In the genomic region with DNA sequence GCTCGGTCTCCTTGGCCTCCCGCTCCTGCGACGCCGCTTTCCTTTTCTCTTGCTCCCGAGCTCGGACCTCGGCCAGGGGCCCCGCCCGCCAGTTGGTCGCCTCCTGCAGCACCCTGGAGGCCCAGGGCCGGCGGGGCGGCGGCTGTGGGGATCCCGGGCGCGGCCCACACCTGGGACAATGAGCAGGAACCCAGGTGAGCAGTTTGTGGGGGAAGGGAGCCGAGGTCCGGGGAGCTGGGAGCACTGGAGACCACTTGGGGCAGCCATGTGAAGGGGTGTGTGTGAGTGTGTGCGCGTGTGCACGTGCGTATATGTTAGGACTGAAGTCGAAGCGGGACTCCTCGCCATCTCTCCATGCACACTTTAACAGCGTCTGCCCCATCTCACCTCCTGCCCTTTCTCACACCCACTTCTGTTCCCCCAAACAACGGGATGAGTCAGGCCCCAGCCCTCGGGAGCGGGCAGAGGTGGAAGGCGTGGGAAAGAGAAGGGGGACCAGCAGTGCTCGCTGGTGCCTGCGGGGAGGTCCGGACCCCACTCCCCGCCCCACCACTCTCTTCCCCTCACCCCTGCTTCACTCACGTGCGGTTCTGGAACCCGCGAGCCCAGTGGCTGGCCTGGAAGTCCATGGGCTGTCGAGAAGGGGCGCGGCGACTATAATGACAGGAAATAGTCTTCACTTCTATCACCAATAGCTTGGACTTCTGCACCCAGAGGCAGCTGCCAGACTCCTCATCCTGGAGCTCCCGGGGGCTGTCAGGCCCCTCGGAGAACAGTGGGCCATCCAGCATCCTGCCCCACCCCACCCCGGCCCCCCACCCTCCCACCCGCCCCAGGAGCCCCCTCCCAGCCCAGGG, we compare ENCODE assay signal across 6 cellular contexts. TPM values are rescaled to one million over a fixed set of nuclear protein-coding genes. Genes with fewer than 3 reads are reported as not detected.
DNase-seq lines count a peak whose midpoint lies in the region; ATAC-seq and TF ChIP-seq lines count a peak whose summit lies in the region.

No MANE protein-coding gene starts in this region.

- peak; percentile 49 for DNase-seq in stimulated activated CD4-positive, alpha-beta T cell treated with anti-CD3 and anti-CD28 coated beads, Interleukin-15, amount 100 ng/mL, for 24 hours
- no peak for DNase-seq in stimulated activated CD4-positive, alpha-beta T cell treated with anti-CD3 and anti-CD28 coated beads, Interleukin-4, amount 100 ng/mL, for 24 hours
- DNase-seq in activated CD8-positive, alpha-beta T cell treated with anti-CD3 and anti-CD28 coated beads, Interleukin-2, amount 10 ng/mL, durations not matched to agents 7 days and 5 days: no peak
- DNase-seq in left lung (no peak), NK-92 (lab: John Stamatoyannopoulos, UW; ENCODE audit: unreplicated experiment) (no peak), AG08395 (ENCODE audit: low spot score) (no peak)

- H3K27ac Mint-ChIP-seq in activated CD8-positive, alpha-beta T cell treated with anti-CD3 and anti-CD28 coated beads, Interleukin-2, amount 10 ng/mL, durations not matched to agents 7 days and 5 days: no peak overlapping the region

- no peaks in the 10 kb centered on the region for H3K9me3 ChIP-seq in left lung

- H3K36me3 ChIP-seq in left lung: peaks cover 0 to 36% of the 10 kb centered on the region in 2 donors

- CTCF ChIA-PET in activated CD8-positive, alpha-beta T cell treated with anti-CD3 and anti-CD28 coated beads, Interleukin-2, amount 10 ng/mL, durations not matched to agents 7 days and 5 days (lab: Charles Lee): interaction anchor here (1.3 to 6.6 kb wide), 14 partner anchors 10 to 145 kb away, joined by 3 to 106 read pairs (median 10); a partner anchor contains a TSS

- H3K4me3 ChIP-seq in left lung: peak overlapping the region; percentile 36 to 52

- POLR2A ChIA-PET in activated CD8-positive, alpha-beta T cell treated with anti-CD3 and anti-CD28 coated beads, Interleukin-2, amount 10 ng/mL, durations not matched to agents 7 days and 5 days (lab: Charles Lee): interaction anchor here (0.6 to 1.4 kb wide), 3 partner anchors 42 to 133 kb away, joined by 3 to 4 read pairs (median 3); a partner anchor contains a TSS

- peak overlapping the region; percentile 59 for H3K4me3 Mint-ChIP-seq in activated CD8-positive, alpha-beta T cell treated with anti-CD3 and anti-CD28 coated beads, Interleukin-2, amount 10 ng/mL, durations not matched to agents 7 days and 5 days

- TF ChIP-seq CTCF in left lung (IDR thresholded peaks at IDR 0.05): no peak

- intact Hi-C loops in left lung (cut with DNase I): no loop called here

- peaks cover 43% of the 10 kb centered on the region for H3K27me3 Mint-ChIP-seq in activated CD8-positive, alpha-beta T cell treated with anti-CD3 and anti-CD28 coated beads, Interleukin-2, amount 10 ng/mL, durations not matched to agents 7 days and 5 days (ENCODE audit: low read depth)

- no peak overlapping the region for H3K27ac ChIP-seq in left lung

- peaks cover 30 to 80% of the 10 kb centered on the region in 2 donors for H3K27me3 ChIP-seq in left lung

- ATAC-seq in activated CD8-positive, alpha-beta T cell treated with anti-CD3 and anti-CD28 coated beads, Interleukin-2, amount 10 ng/mL, durations not matched to agents 7 days and 5 days: peak; percentile 18
- peak; percentile 4 for ATAC-seq in left lung

- peaks cover 17 to 51% of the 10 kb centered on the region in 2 donors for H3K4me1 ChIP-seq in left lung

- peaks cover 31% of the 10 kb centered on the region for H3K36me3 Mint-ChIP-seq in activated CD8-positive, alpha-beta T cell treated with anti-CD3 and anti-CD28 coated beads, Interleukin-2, amount 10 ng/mL, durations not matched to agents 7 days and 5 days (ENCODE audit: low read depth)

- H3K9me3 Mint-ChIP-seq in activated CD8-positive, alpha-beta T cell treated with anti-CD3 and anti-CD28 coated beads, Interleukin-2, amount 10 ng/mL, durations not matched to agents 7 days and 5 days (ENCODE audit: insufficient read depth): no peaks in the 10 kb centered on the region

- peaks cover 39% of the 10 kb centered on the region for H3K4me1 Mint-ChIP-seq in activated CD8-positive, alpha-beta T cell treated with anti-CD3 and anti-CD28 coated beads, Interleukin-2, amount 10 ng/mL, durations not matched to agents 7 days and 5 days (ENCODE audit: low read depth)

RNA-seq across cellular contexts. Expression of a gene that starts 0.5 kb away (rescaled TPM):
- total RNA-seq in activated CD8-positive, alpha-beta T cell treated with anti-CD3 and anti-CD28 coated beads, Interleukin-2, amount 10 ng/mL, durations not matched to agents 7 days and 5 days: under 1 TPM; 0.39 to 0.42 TPM
- total RNA-seq in left lung: under 1 TPM; 0.06 to 0.08 TPM

RNA-seq across cellular contexts. Expression of a gene that starts 19.9 kb away (rescaled TPM):
- 10 to 100 TPM; 57.5 to 59.8 TPM for total RNA-seq in activated CD8-positive, alpha-beta T cell treated with anti-CD3 and anti-CD28 coated beads, Interleukin-2, amount 10 ng/mL, durations not matched to agents 7 days and 5 days
- total RNA-seq in left lung: 10 to 100 TPM; 48.4 to 62.7 TPM

RNA-seq across cellular contexts. Expression of a gene that starts 20.6 kb away (rescaled TPM):
- 1 to 10 TPM in 1 of 2 experiments, under 1 TPM in 1; 0.81 to 1.1 TPM for total RNA-seq in activated CD8-positive, alpha-beta T cell treated with anti-CD3 and anti-CD28 coated beads, Interleukin-2, amount 10 ng/mL, durations not matched to agents 7 days and 5 days
- not detected for total RNA-seq in left lung

RNA-seq across cellular contexts. Expression of a gene that starts 27.2 kb away (rescaled TPM):
- 1 to 10 TPM; 2.4 to 3.2 TPM for total RNA-seq in activated CD8-positive, alpha-beta T cell treated with anti-CD3 and anti-CD28 coated beads, Interleukin-2, amount 10 ng/mL, durations not matched to agents 7 days and 5 days
- total RNA-seq in left lung: under 1 TPM; 0.15 to 0.58 TPM

RNA-seq across cellular contexts. Expression of a gene that starts 41.4 kb away (rescaled TPM):
- 100 to 1,000 TPM; 104 to 108 TPM for total RNA-seq in activated CD8-positive, alpha-beta T cell treated with anti-CD3 and anti-CD28 coated beads, Interleukin-2, amount 10 ng/mL, durations not matched to agents 7 days and 5 days
- 100 to 1,000 TPM; 184 to 186 TPM for total RNA-seq in left lung
